ENCODE assay signal across 10 cellular contexts in genomic region chr7:88759956-88760515, GRCh38. TPM values are rescaled to one million over a fixed set of nuclear protein-coding genes. Genes with fewer than 3 reads are reported as not detected.
DNase-seq lines count a peak whose midpoint lies in the region; ATAC-seq and TF ChIP-seq lines count a peak whose summit lies in the region.
"Had no signal": no experiment of that assay in that cellular context is flagged by ENCODE, and none has a peak within 500 bp of the region (broad histone marks: within the 10 kb centered on the region; RNA-seq: fewer than 3 reads in every experiment).

No MANE protein-coding gene starts in this region.

- H3K27ac ChIP-seq in WERI-Rb-1 (no peak overlapping the region), smooth muscle cell (ENCODE audit: low read depth) (no peak overlapping the region)

- WGBS in smooth muscle cell (ENCODE audit: low lambda C conversion rate), result 26% methylated on average over 17 of the region's 17 CpGs

- H3K79me2 ChIP-seq in smooth muscle cell (ENCODE audit: low read depth), result no peaks in the 10 kb centered on the region

- peak overlapping the region; percentile 89 for H3K4me2 ChIP-seq in smooth muscle cell

- H4K20me1 ChIP-seq in smooth muscle cell (ENCODE audit: low read depth), result no peaks in the 10 kb centered on the region

- DNase-seq in NCI-H510A treated with DMSO at 0.1 percent for 48 hours (lab: John Stamatoyannopoulos, UW) (peak; percentile 28), NCI-H510A (lab: John Stamatoyannopoulos, UW) (no peak), WERI-Rb-1 (no peak), smooth muscle cell (lab: John Stamatoyannopoulos, UW; ENCODE audit: unreplicated experiment) (no peak), NCI-H446 (lab: John Stamatoyannopoulos, UW) (no peak)

- H3K4me1 ChIP-seq in smooth muscle cell (ENCODE audit: low read depth), result peaks cover 9% of the 10 kb centered on the region

- H3K4me3 ChIP-seq in WERI-Rb-1 (ENCODE audit: low read depth, low read length), result peak overlapping the region; percentile 74
- peak overlapping the region; percentile 58 for H3K4me3 ChIP-seq in iPS-18c (ENCODE audit: insufficient read depth, low read depth, low read length)
- peak overlapping the region; percentile 50 for H3K4me3 ChIP-seq in smooth muscle cell

- no peaks in the 10 kb centered on the region for H3K9me3 ChIP-seq in WERI-Rb-1 (ENCODE audit: severe bottlenecking)
- H3K9me3 ChIP-seq in iPS-18c (ENCODE audit: control insufficient read depth, insufficient read depth, low read length), result peaks cover 4% of the 10 kb centered on the region
- no peaks in the 10 kb centered on the region for H3K9me3 ChIP-seq in smooth muscle cell (replicated peaks; ENCODE audit: low read depth)

- H3K27me3 ChIP-seq in WERI-Rb-1 (ENCODE audit: insufficient read depth, low read depth, severe bottlenecking) (no peaks in the 10 kb centered on the region), smooth muscle cell (ENCODE audit: low read depth) (peaks cover 96% of the 10 kb centered on the region)

- ATAC-seq in HG02970 (IDR thresholded peaks at IDR 0.05; ENCODE audit: low FRiP score, unreplicated experiment) (no peak), GM18517 (IDR thresholded peaks at IDR 0.05; ENCODE audit: unreplicated experiment) (no peak)
- ATAC-seq: activated T-helper 17 cell treated with anti-CD3 and anti-CD28 coated beads, Interleukin-2, amount 50 U/mL, for 72 hours had no signal

- H3F3A ChIP-seq in smooth muscle cell (ENCODE audit: low read depth), result no peaks in the 10 kb centered on the region

- TF ChIP-seq CTCF in WERI-Rb-1 (IDR thresholded peaks at IDR 0.05; ENCODE audit: low read depth, low read length), result no peak
- TF ChIP-seq CTCF in smooth muscle cell (IDR thresholded peaks at IDR 0.05; ENCODE audit: borderline replicate concordance, insufficient read depth, poor library complexity, severe bottlenecking), result no peak

- H2AFZ ChIP-seq in smooth muscle cell (ENCODE audit: low read depth), result peak overlapping the region; percentile 81

- H3K36me3 ChIP-seq in WERI-Rb-1 (no peaks in the 10 kb centered on the region), smooth muscle cell (ENCODE audit: low read depth) (no peaks in the 10 kb centered on the region)

- H3K9ac ChIP-seq in smooth muscle cell (ENCODE audit: low read depth), result no peak overlapping the region

RNA-seq across cellular contexts. Expression of gene ZNF804B, which starts 0.5 kb away (rescaled TPM):
- not detected in 2 replicates for total RNA-seq in smooth muscle cell
- polyA plus RNA-seq in smooth muscle cell, result not detected in 2 replicates
- total RNA-seq: activated T-helper 17 cell treated with anti-CD3 and anti-CD28 coated beads, Interleukin-2, amount 50 U/mL, for 72 hours; posterior vena cava had no signal

RNA-seq across cellular contexts. Expression of gene TEX47, which starts 35.5 kb away (rescaled TPM):
- not detected in 2 replicates for total RNA-seq in smooth muscle cell
- polyA plus RNA-seq in smooth muscle cell, result not detected in 2 replicates
- total RNA-seq: activated T-helper 17 cell treated with anti-CD3 and anti-CD28 coated beads, Interleukin-2, amount 50 U/mL, for 72 hours; posterior vena cava had no signal
